In the genomic region with DNA sequence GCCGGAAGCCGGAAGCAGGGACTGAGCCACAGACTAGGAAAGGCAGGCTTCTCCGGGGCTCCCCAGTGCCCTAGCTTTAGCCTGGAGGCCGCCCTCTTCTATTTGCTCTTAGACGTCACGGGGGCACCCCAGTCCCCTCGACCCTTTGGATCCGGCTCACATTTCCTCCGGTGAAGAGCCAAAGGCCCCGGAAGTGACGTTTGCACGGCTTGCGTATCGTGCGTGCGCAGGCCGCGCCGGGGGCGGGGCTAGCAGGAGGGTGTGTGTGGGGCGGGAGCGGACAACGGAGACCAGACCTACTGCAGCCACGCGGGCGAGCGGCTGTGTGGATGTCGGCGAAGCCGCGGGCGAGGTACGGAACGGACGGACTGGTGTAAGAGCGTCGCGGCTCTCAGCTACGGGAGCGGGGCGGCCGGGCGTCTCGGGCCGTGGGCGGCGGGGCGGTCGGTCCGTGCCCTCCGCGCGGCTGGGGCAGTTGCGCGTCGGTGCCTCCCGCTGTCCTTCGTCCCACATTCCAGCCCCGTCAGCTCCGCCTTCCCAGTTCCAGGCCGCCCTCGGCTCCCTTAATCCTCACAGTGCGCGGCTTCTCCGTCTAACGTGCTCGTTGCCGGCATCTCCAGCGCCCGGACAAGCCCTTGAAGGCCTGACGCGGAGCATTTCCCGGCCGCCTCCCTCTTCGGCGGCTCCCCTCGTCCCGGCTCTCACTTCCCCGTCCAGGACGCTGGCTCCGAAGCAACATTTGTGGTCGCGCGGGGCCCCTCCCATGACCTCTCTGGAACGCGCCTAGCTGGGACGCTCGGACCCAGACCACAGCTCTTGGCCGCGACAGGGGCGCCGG, we compare ENCODE assay signal across 8 cellular contexts. TPM values are rescaled to one million over a fixed set of nuclear protein-coding genes. Genes with fewer than 3 reads are reported as not detected.
A peak's percentile ranks its signal among the peaks of the same experiment; 100 is the strongest.
DNase-seq lines count a peak whose midpoint lies in the region; ATAC-seq and TF ChIP-seq lines count a peak whose summit lies in the region.

No MANE protein-coding gene starts in this region.

- no peaks in the 10 kb centered on the region for H3K27me3 Mint-ChIP-seq in activated B cell treated with CpG ODN at 0.5 μM for 24 hours

- no peaks in the 10 kb centered on the region for H3K27me3 ChIP-seq in spleen (replicated peaks in 1 of 7)

- in situ Hi-C loops in GM18951 (cut with MboI; ENCODE audit: low sequenced_read_pairs, unreplicated experiment), result no loop called here

- H3K4me1 Mint-ChIP-seq in activated B cell treated with CpG ODN at 0.5 μM for 24 hours, result peaks cover 30% of the 10 kb centered on the region

- CTCF ChIA-PET in activated B cell treated with CpG ODN at 0.5 μM for 24 hours (lab: Charles Lee), result interaction anchor here (0.7 kb wide), 1 partner anchor 97 kb away, joined by 4 read pairs; no protein-coding TSS in a partner anchor

- 0% methylated on average over 40 to 92 of the region's 92 CpGs for WGBS in spleen, 5 donors

- TF ChIP-seq POLR2A in GM18951 (IDR thresholded peaks at IDR 0.05; ENCODE audit: extremely low read depth, insufficient read depth, insufficient read length) (peak; percentile 93), spleen (IDR thresholded peaks at IDR 0.05) (peak; percentile 9 to 92 (median 73))

- intact Hi-C loops in activated B cell treated with CpG ODN at 0.5 μM for 24 hours (cut with micrococcal nuclease) (loop anchor here (1.0 to 2.0 kb wide), 7 partner anchors 26 to 342 kb away; partner anchors contain the start of genes KCTD7, RABGEF1 and TYW1), spleen (cut with DNase I; ENCODE audit: low total_unique reads) (no loop called here)

- H3K4me3 Mint-ChIP-seq in activated B cell treated with CpG ODN at 0.5 μM for 24 hours, result peak overlapping the region; percentile 94

- TF ChIP-seq CTCF in activated B cell treated with CpG ODN at 0.5 μM for 24 hours (IDR thresholded peaks at IDR 0.05) (no peak), spleen (IDR thresholded peaks at IDR 0.05 in 8 of 11, conservative IDR thresholded peaks at IDR 0.05 in 3 of 11) (peak in 3 of 11 experiments; percentile 17 to 38 (median 31))

- ATAC-seq in HG03175 (IDR thresholded peaks at IDR 0.05; ENCODE audit: unreplicated experiment) (peak; percentile 93), activated B cell treated with CpG ODN at 0.5 μM for 24 hours (ENCODE audit: low read depth) (peak; percentile 91)

- DNase-seq in AG08396 (ENCODE audit: low spot score), result peak; percentile 97
- peak; percentile 96 for DNase-seq in NCI-H2227 treated with DMSO at 0.1 percent for 48 hours (lab: John Stamatoyannopoulos, UW)
- DNase-seq in activated B cell treated with CpG ODN at 0.5 μM for 24 hours, result peak; percentile 97
- DNase-seq in caudate nucleus (lab: John Stamatoyannopoulos, UW), result peak; percentile 72 to 99 (median 97)
- DNase-seq in inferior parietal cortex (ENCODE audit: extremely low spot score), result peak; percentile 99
- DNase-seq in spleen, result peak; percentile 99

- H3K36me3 Mint-ChIP-seq in activated B cell treated with CpG ODN at 0.5 μM for 24 hours (ENCODE audit: low read depth), result peaks cover 12% of the 10 kb centered on the region

- peak overlapping the region; percentile 82 to 97 (median 87) for H3K4me3 ChIP-seq in spleen

- H3K4me1 ChIP-seq in spleen, result peaks cover 0 to 33% (median 19%) of the 10 kb centered on the region in 6 donors

- no peaks in the 10 kb centered on the region for H3K36me3 ChIP-seq in spleen

- no peaks in the 10 kb centered on the region for H3K9me3 Mint-ChIP-seq in activated B cell treated with CpG ODN at 0.5 μM for 24 hours

- POLR2A ChIA-PET in activated B cell treated with CpG ODN at 0.5 μM for 24 hours (lab: Charles Lee), result interaction anchor here (0.5 to 2.5 kb wide), 17 partner anchors 12 to 450 kb away, joined by 3 to 32 read pairs (median 4); partner anchors contain the start of genes KCTD7, RABGEF1 and SBDS

- no peaks in the 10 kb centered on the region for H3K9me3 ChIP-seq in spleen

- H3K27ac ChIP-seq in caudate nucleus (ENCODE audit: low read depth, low read length), result peak overlapping the region; percentile 98
- peak overlapping the region; percentile 96 to 99 (median 98) for H3K27ac ChIP-seq in spleen

- peak overlapping the region; percentile 96 for H3K27ac Mint-ChIP-seq in activated B cell treated with CpG ODN at 0.5 μM for 24 hours

RNA-seq across cellular contexts. Expression of gene KCTD7, which starts 25.8 kb away (rescaled TPM):
- total RNA-seq in activated B cell treated with CpG ODN at 0.5 μM for 24 hours (12.8 and 13.2 TPM in 2 replicates), spleen (10 to 100 TPM; 13.3 to 25.0 (median 16.7) TPM)
- 1 to 10 TPM; 2.3 to 5.7 (median 4.2) TPM for polyA plus RNA-seq in spleen

Comparison
In these comparisons a context has a peak if more than half of its experiments do, and no peak if none do; other contexts are left out.
1. Peak in every context shown above with its lines: DNase-seq, ATAC-seq, H3K4me3 ChIP-seq and H3K27ac ChIP-seq.